In genomic region chr12:125878483-125878882, GRCh38 we compare ENCODE assay signal across 25 cellular contexts.
"Had no signal": no experiment of that assay in that cellular context is flagged by ENCODE, and none has a peak within 500 bp of the region (broad histone marks: within the 10 kb centered on the region; RNA-seq: fewer than 3 reads in every experiment).

No MANE protein-coding gene starts in this region.

- ATAC-seq: natural killer cell; psoas muscle; right lobe of liver; stimulated activated effector memory CD8-positive, alpha-beta T cell treated with anti-CD3 and anti-CD28 coated beads, Interleukin-12 subunit alpha, Interleukin-12 subunit beta, amount 100 ng/mL, for 72 hours; stimulated activated naive B cell treated with anti-CD40 and anti-IgM and Interleukin-4, amounts not matched to agents 10 μg/mL and 1 μg/mL and 100 μg/mL, for 72 hours had no signal

- H3K27me3 ChIP-seq: neutrophil, ovary, right lobe of liver, sigmoid colon, stomach, thyroid gland, tibial nerve, upper lobe of left lung, vagina had no signal

- DNase-seq: natural killer cell; nucleus accumbens; ovary; posterior cingulate gyrus; psoas muscle; right cardiac atrium; right lobe of liver; sigmoid colon; small intestine; stimulated activated CD4-positive, alpha-beta T cell treated with anti-CD3 and anti-CD28 coated beads, Interleukin-15, amount 100 ng/mL, for 24 hours; stimulated activated CD4-positive, alpha-beta T cell treated with anti-CD3 and anti-CD28 coated beads, Interleukin-2, amount 100 ng/mL, for 24 hours; stimulated activated CD4-positive, alpha-beta T cell treated with anti-CD3 and anti-CD28 coated beads, Interleukin-2, amount 100 ng/mL, for 48 hours; stimulated activated CD4-positive, alpha-beta T cell treated with anti-CD3 and anti-CD28 coated beads, Interleukin-4, amount 100 ng/mL, for 24 hours; stimulated activated naive B cell treated with anti-CD40 and anti-IgM and Interleukin-4, amounts not matched to agents 10 μg/mL and 1 μg/mL and 100 μg/mL, for 72 hours; stimulated activated naive CD4-positive, alpha-beta T cell treated with Interleukin-2 at 50 U/mL for 16 hours; stomach; thyroid gland; trophoblast cell; upper lobe of left lung had no signal

- H3K79me2 ChIP-seq: parathyroid adenoma had no signal

- H3K27ac ChIP-seq: neutrophil, ovary, parathyroid adenoma, psoas muscle, right lobe of liver, sigmoid colon, stomach, thoracic aorta, thyroid gland, tibial nerve, upper lobe of left lung, vagina had no signal

- H3K36me3 ChIP-seq: neutrophil, ovary, right lobe of liver, sigmoid colon, stomach, thoracic aorta, thyroid gland, tibial nerve, upper lobe of left lung, vagina had no signal

- H3K9ac ChIP-seq: parathyroid adenoma had no signal

- H2AFZ ChIP-seq: parathyroid adenoma had no signal

- H3K4me1 ChIP-seq: parathyroid adenoma, psoas muscle, right lobe of liver, sigmoid colon, stomach, thyroid gland, tibial nerve, upper lobe of left lung, vagina had no signal

- H3K4me3 ChIP-seq: ovary, psoas muscle, right lobe of liver, sigmoid colon, stomach, thoracic aorta, thyroid gland, tibial nerve, upper lobe of left lung, vagina had no signal

- H3K9me3 ChIP-seq: neutrophil, ovary, psoas muscle, right lobe of liver, sigmoid colon, thoracic aorta, thyroid gland, upper lobe of left lung, vagina had no signal
